In genomic region chr2:149271575-149271974, GRCh38 we compare ENCODE assay signal across 20 cellular contexts.
A peak's percentile ranks its signal among the peaks of the same experiment; 100 is the strongest.
DNase-seq lines count a peak whose midpoint lies in the region; ATAC-seq lines count a peak whose summit lies in the region.
"Had no signal": no experiment of that assay in that cellular context is flagged by ENCODE, and none has a peak within 500 bp of the region (broad histone marks: within the 10 kb centered on the region; RNA-seq: fewer than 3 reads in every experiment).

No MANE protein-coding gene starts in this region.

- no peaks in the 10 kb centered on the region for H3K27me3 Mint-ChIP-seq in stimulated activated memory B cell treated with anti-CD40 and anti-IgM and Interleukin-4, amounts not matched to agents 10 μg/mL and 1 μg/mL and 100 μg/mL, for 72 hours

- H3K27ac Mint-ChIP-seq in stimulated activated memory B cell treated with anti-CD40 and anti-IgM and Interleukin-4, amounts not matched to agents 10 μg/mL and 1 μg/mL and 100 μg/mL, for 72 hours = peak overlapping the region; percentile 59
- H3K27ac Mint-ChIP-seq: mesothelial cell of epicardium, T-cell had no signal

- DNase-seq in T-helper 9 cell = no peak
- DNase-seq in stimulated activated CD4-positive, alpha-beta T cell treated with anti-CD3 and anti-CD28 coated beads, Interleukin-4, amount 100 ng/mL, for 4 hours = no peak
- no peak for DNase-seq in AG08396 (ENCODE audit: low spot score)
- DNase-seq: activated CD4-positive, CD25-positive, alpha-beta regulatory T cell; activated CD8-positive, alpha-beta memory T cell treated with anti-CD3 and anti-CD28 coated beads, Interleukin-2, amount 50 U/mL, for 4 hours; GF-D8; NCI-H1417; NCI-H524; nucleus accumbens; Peyer's patch; spleen; T-cell; testis had no signal

- H3K4me1 Mint-ChIP-seq in stimulated activated memory B cell treated with anti-CD40 and anti-IgM and Interleukin-4, amounts not matched to agents 10 μg/mL and 1 μg/mL and 100 μg/mL, for 72 hours = peaks cover 13% of the 10 kb centered on the region
- H3K4me1 Mint-ChIP-seq: T-cell had no signal

- H3K9me3 Mint-ChIP-seq in stimulated activated memory B cell treated with anti-CD40 and anti-IgM and Interleukin-4, amounts not matched to agents 10 μg/mL and 1 μg/mL and 100 μg/mL, for 72 hours = peaks cover 9% of the 10 kb centered on the region

- ATAC-seq in GM18909 (IDR thresholded peaks at IDR 0.05; ENCODE audit: poor library complexity, unreplicated experiment) (peak; percentile 86), GM21526 (IDR thresholded peaks at IDR 0.05; ENCODE audit: low FRiP score, unreplicated experiment) (peak; percentile 92), HG03025 (IDR thresholded peaks at IDR 0.05; ENCODE audit: low FRiP score, unreplicated experiment) (peak; percentile 96), HG03342 (IDR thresholded peaks at IDR 0.05; ENCODE audit: unreplicated experiment) (no peak)
- ATAC-seq in stimulated activated memory B cell treated with anti-CD40 and anti-IgM and Interleukin-4, amounts not matched to agents 10 μg/mL and 1 μg/mL and 100 μg/mL, for 72 hours = peak; percentile 87
- ATAC-seq: K562, T-cell had no signal

- peak overlapping the region; percentile 10 for H3K4me3 Mint-ChIP-seq in stimulated activated memory B cell treated with anti-CD40 and anti-IgM and Interleukin-4, amounts not matched to agents 10 μg/mL and 1 μg/mL and 100 μg/mL, for 72 hours
- H3K4me3 Mint-ChIP-seq: mesothelial cell of epicardium, T-cell had no signal

- no peaks in the 10 kb centered on the region for H3K36me3 Mint-ChIP-seq in stimulated activated memory B cell treated with anti-CD40 and anti-IgM and Interleukin-4, amounts not matched to agents 10 μg/mL and 1 μg/mL and 100 μg/mL, for 72 hours
- H3K36me3 Mint-ChIP-seq: T-cell had no signal
